Comparison of ENCODE assay signal across 18 cellular contexts in the genomic region with DNA sequence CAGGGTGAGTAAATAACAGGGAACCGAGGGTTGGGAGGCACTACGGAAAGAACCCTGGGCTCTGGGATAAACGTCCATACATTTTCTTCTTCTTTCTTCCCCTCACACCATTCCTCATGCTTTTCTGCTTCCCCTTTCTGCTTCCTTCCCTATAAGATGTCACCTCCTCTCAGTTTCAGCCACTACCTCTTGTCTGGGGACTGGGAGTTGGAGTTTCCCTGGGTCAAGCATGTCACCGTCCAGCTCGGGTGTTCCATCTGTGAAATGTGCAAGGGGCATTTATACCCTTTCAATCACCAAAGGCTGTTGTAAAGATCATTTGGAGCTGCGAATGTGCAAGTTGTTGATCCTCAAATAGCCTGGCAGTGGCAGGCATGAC. TPM values are rescaled to one million over a fixed set of nuclear protein-coding genes. Genes with fewer than 3 reads are reported as not detected.
DNase-seq lines count a peak whose midpoint lies in the region; ATAC-seq and TF ChIP-seq lines count a peak whose summit lies in the region.
"Had no signal": no experiment of that assay in that cellular context is flagged by ENCODE, and none has a peak within 500 bp of the region (broad histone marks: within the 10 kb centered on the region; RNA-seq: fewer than 3 reads in every experiment).

No MANE protein-coding gene starts in this region.

- H3K4me2 ChIP-seq in mammary epithelial cell (ENCODE audit: insufficient read depth, low read depth, low read length), result peak overlapping the region; percentile 19

- H3K9ac ChIP-seq in mammary epithelial cell (ENCODE audit: insufficient read depth, low read length), result no peak overlapping the region

- peak overlapping the region; percentile 39 for H2AFZ ChIP-seq in mammary epithelial cell (ENCODE audit: low read depth, low read length)

- TF ChIP-seq CTCF in mammary epithelial cell (conservative IDR thresholded peaks at IDR 0.05 in 1 of 2, IDR thresholded peaks at IDR 0.05 in 1 of 2; ENCODE audit: extremely low read depth in 1 of 2, insufficient read depth in 1 of 2, low read depth in 1 of 2, low read length in 2 of 2) (no peak), osteocyte (IDR thresholded peaks at IDR 0.05) (no peak), omental fat pad (IDR thresholded peaks at IDR 0.05) (no peak)

- peaks cover 28% of the 10 kb centered on the region for H3K4me1 ChIP-seq in mammary epithelial cell (ENCODE audit: insufficient read depth, low read length)

- intact Hi-C loops in mammary epithelial cell (cut with micrococcal nuclease), result loop anchor here (2.0 kb wide), 2 partner anchors 24 to 40 kb away; no protein-coding TSS in a partner anchor

- H3K9me3 ChIP-seq in mammary epithelial cell (replicated peaks; ENCODE audit: insufficient read depth, low read length), result no peaks in the 10 kb centered on the region
- H3K9me3 ChIP-seq: mucosa of descending colon had no signal

- ATAC-seq in omental fat pad (ENCODE audit: low FRiP score), result no peak
- ATAC-seq in GM19395 (IDR thresholded peaks at IDR 0.05; ENCODE audit: unreplicated experiment), result no peak
- ATAC-seq: CD8-positive, alpha-beta T cell had no signal

- no peaks in the 10 kb centered on the region for H3K36me3 ChIP-seq in mammary epithelial cell (ENCODE audit: insufficient read depth, low read length)
- H3K36me3 ChIP-seq: spleen had no signal

- CTCF ChIA-PET in mammary epithelial cell (lab: Charles Lee; ENCODE audit: low non-redundant PET), result no interaction called here

- peak; percentile 63 for DNase-seq in CD1c-positive myeloid dendritic cell (ENCODE audit: extremely low spot score)
- DNase-seq in mammary epithelial cell, result no peak
- peak; percentile 32 for DNase-seq in osteocyte (ENCODE audit: extremely low spot score, unreplicated experiment)
- DNase-seq in T-helper 2 cell treated with Interferon-gamma antibody and Interleukin-4, amounts not matched to agents 5 μg/mL and 100 μg/mL, for 36 hours (ENCODE audit: low spot score), result no peak
- no peak for DNase-seq in omental fat pad (ENCODE audit: low spot score)
- DNase-seq in RKO (ENCODE audit: low spot score), result no peak
- DNase-seq: activated CD4-positive, alpha-beta T cell treated with anti-CD3 and anti-CD28 coated beads, Interleukin-2, amount 10 ng/mL, durations not matched to agents 7 days and 5 days; activated T-cell treated with anti-CD3 and anti-CD28 coated beads, Interleukin-2, amount 50 U/mL, for 24 hours; CD8-positive, alpha-beta T cell; NCI-H748 treated with DMSO at 0.1 percent for 48 hours; spleen; T-helper 9 cell had no signal

- no peaks in the 10 kb centered on the region for H3K79me2 ChIP-seq in mammary epithelial cell (ENCODE audit: insufficient read depth, low read length)

- no peaks in the 10 kb centered on the region for H4K20me1 ChIP-seq in mammary epithelial cell (ENCODE audit: insufficient read depth, low read length)

- H3K27me3 Mint-ChIP-seq in IgD-negative memory B cell (peaks cover 7% of the 10 kb centered on the region), osteocyte (ENCODE audit: unreplicated experiment) (peaks cover 48% of the 10 kb centered on the region)
- peaks cover 6% of the 10 kb centered on the region for H3K27me3 Mint-ChIP-seq in T-helper 2 cell treated with Interferon-gamma antibody and Interleukin-4, amounts not matched to agents 5 μg/mL and 100 μg/mL, for 36 hours (ENCODE audit: low read depth)

- no TSS peak for BruUV-seq in mammary epithelial cell (replicated peaks; lab: Mats Ljungman, UMichigan)

- no peaks in the 10 kb centered on the region for H3K27me3 ChIP-seq in mammary epithelial cell (ENCODE audit: insufficient read depth, low read length)

- in situ Hi-C loops in mammary epithelial cell (cut with MboI; ENCODE audit: low sequenced_read_pairs in 2 of 2), result no loop called here

- H3K4me3 ChIP-seq in mammary epithelial cell (replicated peaks in 1 of 3; ENCODE audit: insufficient read depth in 1 of 3, low read depth in 2 of 3, low read length in 3 of 3), result no peak overlapping the region
- H3K4me3 ChIP-seq: mucosa of descending colon, spleen had no signal

- WGBS in mammary epithelial cell (ENCODE audit: low coverage, missing lambda C conversion rate), result 88% methylated on average over 6 of the region's 6 CpGs

- H3K27ac Mint-ChIP-seq in IgD-negative memory B cell (peak overlapping the region in 2 of 3 donors; percentile 1 to 10), osteocyte (ENCODE audit: unreplicated experiment) (peak overlapping the region; percentile 80)
- no peak overlapping the region for H3K27ac Mint-ChIP-seq in T-helper 2 cell treated with Interferon-gamma antibody and Interleukin-4, amounts not matched to agents 5 μg/mL and 100 μg/mL, for 36 hours
- H3K27ac Mint-ChIP-seq: activated CD4-positive, alpha-beta T cell treated with anti-CD3 and anti-CD28 coated beads, Interleukin-2, amount 10 ng/mL, durations not matched to agents 7 days and 5 days; activated T-cell treated with anti-CD3 and anti-CD28 coated beads, Interleukin-2, amount 50 U/mL, for 24 hours; CD8-positive, alpha-beta T cell had no signal

- H3K27ac ChIP-seq in mammary epithelial cell (ENCODE audit: insufficient read depth, low read depth, low read length), result peak overlapping the region; percentile 42
- H3K27ac ChIP-seq: spleen had no signal

- dilution Hi-C loops in mammary epithelial cell (cut with HindIII; ENCODE audit: low sequenced_read_pairs), result loop anchor here (5.0 to 10.0 kb wide), 2 partner anchors 46 to 61 kb away; a partner anchor contains a TSS

- H3K9me3 Mint-ChIP-seq in IgD-negative memory B cell, result no peaks in the 10 kb centered on the region
- peaks cover 6% of the 10 kb centered on the region for H3K9me3 Mint-ChIP-seq in osteocyte (ENCODE audit: unreplicated experiment)
- H3K9me3 Mint-ChIP-seq in T-helper 2 cell treated with Interferon-gamma antibody and Interleukin-4, amounts not matched to agents 5 μg/mL and 100 μg/mL, for 36 hours, result no peaks in the 10 kb centered on the region
- H3K9me3 Mint-ChIP-seq: activated T-cell treated with anti-CD3 and anti-CD28 coated beads, Interleukin-2, amount 50 U/mL, for 24 hours; CD8-positive, alpha-beta T cell had no signal

- H3K4me3 Mint-ChIP-seq in IgD-negative memory B cell, result peak overlapping the region in 2 of 4 donors; percentile 20 to 61
- H3K4me3 Mint-ChIP-seq in osteocyte (ENCODE audit: unreplicated experiment), result no peak overlapping the region
- no peak overlapping the region for H3K4me3 Mint-ChIP-seq in T-helper 2 cell treated with Interferon-gamma antibody and Interleukin-4, amounts not matched to agents 5 μg/mL and 100 μg/mL, for 36 hours
- H3K4me3 Mint-ChIP-seq: activated CD4-positive, alpha-beta T cell treated with anti-CD3 and anti-CD28 coated beads, Interleukin-2, amount 10 ng/mL, durations not matched to agents 7 days and 5 days; activated T-cell treated with anti-CD3 and anti-CD28 coated beads, Interleukin-2, amount 50 U/mL, for 24 hours; CD8-positive, alpha-beta T cell had no signal

- H3K36me3 Mint-ChIP-seq in IgD-negative memory B cell (peaks cover 3% of the 10 kb centered on the region), osteocyte (ENCODE audit: unreplicated experiment) (no peaks in the 10 kb centered on the region)
- H3K36me3 Mint-ChIP-seq in T-helper 2 cell treated with Interferon-gamma antibody and Interleukin-4, amounts not matched to agents 5 μg/mL and 100 μg/mL, for 36 hours (ENCODE audit: low read depth), result no peaks in the 10 kb centered on the region
- H3K36me3 Mint-ChIP-seq: CD8-positive, alpha-beta T cell had no signal

- H3K4me1 Mint-ChIP-seq in IgD-negative memory B cell (peaks cover 27 to 34% (median 28%) of the 10 kb centered on the region in 3 donors), osteocyte (ENCODE audit: unreplicated experiment) (peaks cover 28% of the 10 kb centered on the region)
- H3K4me1 Mint-ChIP-seq in T-helper 2 cell treated with Interferon-gamma antibody and Interleukin-4, amounts not matched to agents 5 μg/mL and 100 μg/mL, for 36 hours (ENCODE audit: low read depth), result peaks cover 10% of the 10 kb centered on the region

RNA-seq across cellular contexts. Expression of a gene that starts 17.5 kb away (rescaled TPM):
- polyA plus RNA-seq in IgD-negative memory B cell, result 0.20 TPM
- under 1 TPM in 1 of 2 donors, not detected in 1; 0.17 TPM for total RNA-seq in mammary epithelial cell
- 0.02 TPM for polyA plus RNA-seq in mammary epithelial cell
- polyA minus RNA-seq in mammary epithelial cell, result not detected
- total RNA-seq in osteocyte, result not detected in 2 replicates
- 1 to 10 TPM in 1 of 4 donors, not detected in 3; 6.7 TPM for total RNA-seq in omental fat pad
- total RNA-seq: CD8-positive, alpha-beta T cell; chondrocyte; glomerular endothelial cell; HT-29 had no signal

RNA-seq across cellular contexts. Expression of a gene that starts 31.2 kb away (rescaled TPM):
- not detected for polyA plus RNA-seq in IgD-negative memory B cell
- 10 to 100 TPM in 1 of 2 donors, 1 to 10 TPM in 1; 1.2 to 11.2 TPM for total RNA-seq in mammary epithelial cell
- polyA plus RNA-seq in mammary epithelial cell, result 5.9 TPM
- 6.0 TPM for polyA minus RNA-seq in mammary epithelial cell
- total RNA-seq in osteocyte, result 2.3 and 2.6 TPM in 2 replicates
- 10 to 100 TPM in 2 of 4 donors, 1 to 10 TPM in 2; 7.1 to 59.7 (median 11.9) TPM for total RNA-seq in omental fat pad
- total RNA-seq: activated CD4-positive, alpha-beta T cell treated with anti-CD3 and anti-CD28 coated beads, Interleukin-2, amount 10 ng/mL, durations not matched to agents 7 days and 5 days; CD8-positive, alpha-beta T cell had no signal

RNA-seq across cellular contexts. Expression of a gene that starts 56.6 kb away (rescaled TPM):
- polyA plus RNA-seq in IgD-negative memory B cell (1.1 TPM), mammary epithelial cell (6.3 TPM)
- total RNA-seq in mammary epithelial cell (1 to 10 TPM; 1.7 to 2.2 TPM), osteocyte (0.30 and 1.2 TPM in 2 replicates), omental fat pad (10 to 100 TPM in 3 of 4 donors, 1 to 10 TPM in 1; 9.0 to 49.1 (median 12.2) TPM)
- 10.4 TPM for polyA minus RNA-seq in mammary epithelial cell

Comparison
In these comparisons a context has a peak if more than half of its experiments do, and no peak if none do; other contexts are left out.
1. DNase-seq: peak in CD1c-positive myeloid dendritic cell (single experiment) and osteocyte (single experiment); none in mammary epithelial cell (single experiment), T-helper 2 cell treated with Interferon-gamma antibody and Interleukin-4, amounts not matched to agents 5 μg/mL and 100 μg/mL, for 36 hours (single experiment), omental fat pad (single experiment) and RKO (single experiment).